Comparison of ENCODE assay signal across 1 cellular context in the genomic region with DNA sequence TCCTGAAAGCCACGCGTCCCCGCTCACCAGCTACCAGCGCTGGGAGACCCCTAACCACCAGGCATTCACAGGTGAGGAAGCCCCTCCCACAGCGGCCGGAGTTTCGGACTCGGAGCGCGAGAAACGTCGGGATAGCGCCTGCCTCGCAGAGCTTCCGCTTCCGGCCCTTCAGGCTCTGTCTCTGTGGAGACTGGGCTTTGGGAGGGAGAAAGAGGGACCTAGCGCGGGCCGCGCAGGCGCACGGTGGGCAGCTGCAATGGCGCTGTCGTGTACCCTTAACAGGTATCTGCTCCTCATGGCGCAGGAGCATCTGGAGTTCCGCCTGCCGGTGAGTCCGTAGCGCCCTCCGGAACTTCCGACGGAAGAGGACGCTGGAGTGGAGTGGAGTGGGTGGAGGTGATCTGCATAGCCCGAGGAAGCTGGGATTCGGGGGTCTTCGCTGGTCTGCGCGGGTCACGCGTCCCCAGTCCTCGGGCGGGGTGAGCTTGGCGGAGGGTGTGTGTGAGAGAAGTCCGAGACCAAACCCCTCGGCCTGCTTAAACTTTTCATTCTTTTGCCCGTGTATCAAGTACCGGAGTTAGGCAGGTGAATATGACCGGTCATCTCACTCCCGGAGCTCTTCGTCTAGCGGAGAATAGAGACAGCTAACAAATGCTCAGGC.
TF ChIP-seq lines count a peak whose summit lies in the region.

TRMT11 (plus strand) TSS at position 246 of the 661 bp plus-strand sequence; CDS start at position 257, 11 bp downstream.

TF ChIP-seq in HepG2, 621 proteins besides CTCF, POLR2A, EP300 and RAD21 (continued from another document and continues in another):
- no peak for TF ChIP-seq ZNF101 (CRISPR knock-in tag; IDR thresholded peaks at IDR 0.05; ENCODE audit: borderline replicate concordance, low read depth)
- peak; percentile 81 for TF ChIP-seq GABPA (IDR thresholded peaks at IDR 0.05; ENCODE audit: low read depth, low read length)
- TF ChIP-seq GABPA (CRISPR knock-in tag; IDR thresholded peaks at IDR 0.05; ENCODE audit: low read depth), result peak; percentile 97
- no peak for TF ChIP-seq ZNF20 (CRISPR knock-in tag; IDR thresholded peaks at IDR 0.05)
- TF ChIP-seq ZMYM4 (CRISPR knock-in tag; IDR thresholded peaks at IDR 0.05), result peak; percentile 99
- peak; percentile 96; the same call in 1 of the 2 replicates for TF ChIP-seq ZNF891 (CRISPR knock-in tag; IDR thresholded peaks at IDR 0.05)
- TF ChIP-seq, protein P1, sequence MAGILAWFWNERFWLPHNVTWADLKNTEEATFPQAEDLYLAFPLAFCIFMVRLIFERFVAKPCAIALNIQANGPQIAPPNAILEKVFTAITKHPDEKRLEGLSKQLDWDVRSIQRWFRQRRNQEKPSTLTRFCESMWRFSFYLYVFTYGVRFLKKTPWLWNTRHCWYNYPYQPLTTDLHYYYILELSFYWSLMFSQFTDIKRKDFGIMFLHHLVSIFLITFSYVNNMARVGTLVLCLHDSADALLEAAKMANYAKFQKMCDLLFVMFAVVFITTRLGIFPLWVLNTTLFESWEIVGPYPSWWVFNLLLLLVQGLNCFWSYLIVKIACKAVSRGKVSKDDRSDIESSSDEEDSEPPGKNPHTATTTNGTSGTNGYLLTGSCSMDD (CRISPR knock-in tag; IDR thresholded peaks at IDR 0.05), result no peak
- TF ChIP-seq ZNF160 (CRISPR knock-in tag; IDR thresholded peaks at IDR 0.05), result peak; percentile 46; the same call in 1 of the 2 replicates
- no peak; the same call in 1 of the 2 replicates for TF ChIP-seq EHMT2 (IDR thresholded peaks at IDR 0.05; ENCODE audit: borderline replicate concordance, low read depth, low read length)
- peak; percentile 79 for TF ChIP-seq ZNF205 (CRISPR knock-in tag; IDR thresholded peaks at IDR 0.05)
- no peak; the same call in 1 of the 2 replicates for TF ChIP-seq ZNF503 (CRISPR knock-in tag; IDR thresholded peaks at IDR 0.05)
- TF ChIP-seq ZNF274 (CRISPR knock-in tag; IDR thresholded peaks at IDR 0.05), result peak; percentile 80; the same call in 1 of the 2 replicates
- TF ChIP-seq SIX1 (CRISPR knock-in tag; IDR thresholded peaks at IDR 0.05; ENCODE audit: borderline replicate concordance), result no peak
- peak; percentile 41; the same call in 1 of the 2 replicates for TF ChIP-seq ZNF652 (CRISPR knock-in tag; IDR thresholded peaks at IDR 0.05; ENCODE audit: borderline replicate concordance, low read depth)
- no peak for TF ChIP-seq PAWR (CRISPR knock-in tag; IDR thresholded peaks at IDR 0.05; ENCODE audit: borderline replicate concordance)
- TF ChIP-seq ETS1 (CRISPR knock-in tag; IDR thresholded peaks at IDR 0.05), result peak; percentile 67; the same call in 1 of the 2 replicates
- TF ChIP-seq ZNF367 (CRISPR knock-in tag; IDR thresholded peaks at IDR 0.05; ENCODE audit: borderline replicate concordance), result 0 out of 2 replicates have a peak, but pooled peaks have one; percentile 61
- TF ChIP-seq, protein P2, sequence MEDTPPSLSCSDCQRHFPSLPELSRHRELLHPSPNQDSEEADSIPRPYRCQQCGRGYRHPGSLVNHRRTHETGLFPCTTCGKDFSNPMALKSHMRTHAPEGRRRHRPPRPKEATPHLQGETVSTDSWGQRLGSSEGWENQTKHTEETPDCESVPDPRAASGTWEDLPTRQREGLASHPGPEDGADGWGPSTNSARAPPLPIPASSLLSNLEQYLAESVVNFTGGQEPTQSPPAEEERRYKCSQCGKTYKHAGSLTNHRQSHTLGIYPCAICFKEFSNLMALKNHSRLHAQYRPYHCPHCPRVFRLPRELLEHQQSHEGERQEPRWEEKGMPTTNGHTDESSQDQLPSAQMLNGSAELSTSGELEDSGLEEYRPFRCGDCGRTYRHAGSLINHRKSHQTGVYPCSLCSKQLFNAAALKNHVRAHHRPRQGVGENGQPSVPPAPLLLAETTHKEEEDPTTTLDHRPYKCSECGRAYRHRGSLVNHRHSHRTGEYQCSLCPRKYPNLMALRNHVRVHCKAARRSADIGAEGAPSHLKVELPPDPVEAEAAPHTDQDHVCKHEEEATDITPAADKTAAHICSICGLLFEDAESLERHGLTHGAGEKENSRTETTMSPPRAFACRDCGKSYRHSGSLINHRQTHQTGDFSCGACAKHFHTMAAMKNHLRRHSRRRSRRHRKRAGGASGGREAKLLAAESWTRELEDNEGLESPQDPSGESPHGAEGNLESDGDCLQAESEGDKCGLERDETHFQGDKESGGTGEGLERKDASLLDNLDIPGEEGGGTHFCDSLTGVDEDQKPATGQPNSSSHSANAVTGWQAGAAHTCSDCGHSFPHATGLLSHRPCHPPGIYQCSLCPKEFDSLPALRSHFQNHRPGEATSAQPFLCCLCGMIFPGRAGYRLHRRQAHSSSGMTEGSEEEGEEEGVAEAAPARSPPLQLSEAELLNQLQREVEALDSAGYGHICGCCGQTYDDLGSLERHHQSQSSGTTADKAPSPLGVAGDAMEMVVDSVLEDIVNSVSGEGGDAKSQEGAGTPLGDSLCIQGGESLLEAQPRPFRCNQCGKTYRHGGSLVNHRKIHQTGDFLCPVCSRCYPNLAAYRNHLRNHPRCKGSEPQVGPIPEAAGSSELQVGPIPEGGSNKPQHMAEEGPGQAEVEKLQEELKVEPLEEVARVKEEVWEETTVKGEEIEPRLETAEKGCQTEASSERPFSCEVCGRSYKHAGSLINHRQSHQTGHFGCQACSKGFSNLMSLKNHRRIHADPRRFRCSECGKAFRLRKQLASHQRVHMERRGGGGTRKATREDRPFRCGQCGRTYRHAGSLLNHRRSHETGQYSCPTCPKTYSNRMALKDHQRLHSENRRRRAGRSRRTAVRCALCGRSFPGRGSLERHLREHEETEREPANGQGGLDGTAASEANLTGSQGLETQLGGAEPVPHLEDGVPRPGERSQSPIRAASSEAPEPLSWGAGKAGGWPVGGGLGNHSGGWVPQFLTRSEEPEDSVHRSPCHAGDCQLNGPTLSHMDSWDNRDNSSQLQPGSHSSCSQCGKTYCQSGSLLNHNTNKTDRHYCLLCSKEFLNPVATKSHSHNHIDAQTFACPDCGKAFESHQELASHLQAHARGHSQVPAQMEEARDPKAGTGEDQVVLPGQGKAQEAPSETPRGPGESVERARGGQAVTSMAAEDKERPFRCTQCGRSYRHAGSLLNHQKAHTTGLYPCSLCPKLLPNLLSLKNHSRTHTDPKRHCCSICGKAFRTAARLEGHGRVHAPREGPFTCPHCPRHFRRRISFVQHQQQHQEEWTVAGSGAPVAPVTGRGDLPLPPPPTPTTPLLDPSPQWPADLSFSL (CRISPR knock-in tag; IDR thresholded peaks at IDR 0.05), result 0 out of 2 replicates have a peak, but pooled peaks have one; percentile 55
- peak; percentile 87 for TF ChIP-seq KLF6 (CRISPR knock-in tag; IDR thresholded peaks at IDR 0.05)
- 0 out of 2 replicates have a peak, but pooled peaks have one; percentile 65 for TF ChIP-seq ZNF253 (CRISPR knock-in tag; IDR thresholded peaks at IDR 0.05; ENCODE audit: borderline replicate concordance)
- 0 out of 2 replicates have a peak, but pooled peaks have one; percentile 15 for TF ChIP-seq MIER3 (CRISPR knock-in tag; IDR thresholded peaks at IDR 0.05; ENCODE audit: borderline replicate concordance)
- TF ChIP-seq HMGXB4 (CRISPR knock-in tag; IDR thresholded peaks at IDR 0.05; ENCODE audit: borderline replicate concordance in 1 of 2, low read depth in 1 of 2), result peak; percentile 77 to 93; a peak in 3 of 4 replicates
- TF ChIP-seq, protein P3, sequence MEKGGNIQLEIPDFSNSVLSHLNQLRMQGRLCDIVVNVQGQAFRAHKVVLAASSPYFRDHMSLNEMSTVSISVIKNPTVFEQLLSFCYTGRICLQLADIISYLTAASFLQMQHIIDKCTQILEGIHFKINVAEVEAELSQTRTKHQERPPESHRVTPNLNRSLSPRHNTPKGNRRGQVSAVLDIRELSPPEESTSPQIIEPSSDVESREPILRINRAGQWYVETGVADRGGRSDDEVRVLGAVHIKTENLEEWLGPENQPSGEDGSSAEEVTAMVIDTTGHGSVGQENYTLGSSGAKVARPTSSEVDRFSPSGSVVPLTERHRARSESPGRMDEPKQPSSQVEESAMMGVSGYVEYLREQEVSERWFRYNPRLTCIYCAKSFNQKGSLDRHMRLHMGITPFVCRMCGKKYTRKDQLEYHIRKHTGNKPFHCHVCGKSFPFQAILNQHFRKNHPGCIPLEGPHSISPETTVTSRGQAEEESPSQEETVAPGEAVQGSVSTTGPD (CRISPR knock-in tag; IDR thresholded peaks at IDR 0.05), result no peak
- TF ChIP-seq HIC2 (CRISPR knock-in tag; IDR thresholded peaks at IDR 0.05; ENCODE audit: low read depth), result no peak; the same call in 1 of the 2 replicates
- TF ChIP-seq ZNF780A (CRISPR knock-in tag; IDR thresholded peaks at IDR 0.05), result peak; percentile 80; the same call in 1 of the 2 replicates
- TF ChIP-seq ZBTB14 (CRISPR knock-in tag; IDR thresholded peaks at IDR 0.05), result no peak
- no peak for TF ChIP-seq GTF3A (CRISPR knock-in tag; conservative IDR thresholded peaks at IDR 0.05)
- TF ChIP-seq ATF1 (CRISPR knock-in tag; IDR thresholded peaks at IDR 0.05), result no peak
- TF ChIP-seq TBL1XR1 (IDR thresholded peaks at IDR 0.05; ENCODE audit: borderline replicate concordance, low read length, partially characterized antibody), result peak; percentile 40
- TF ChIP-seq, protein P4, sequence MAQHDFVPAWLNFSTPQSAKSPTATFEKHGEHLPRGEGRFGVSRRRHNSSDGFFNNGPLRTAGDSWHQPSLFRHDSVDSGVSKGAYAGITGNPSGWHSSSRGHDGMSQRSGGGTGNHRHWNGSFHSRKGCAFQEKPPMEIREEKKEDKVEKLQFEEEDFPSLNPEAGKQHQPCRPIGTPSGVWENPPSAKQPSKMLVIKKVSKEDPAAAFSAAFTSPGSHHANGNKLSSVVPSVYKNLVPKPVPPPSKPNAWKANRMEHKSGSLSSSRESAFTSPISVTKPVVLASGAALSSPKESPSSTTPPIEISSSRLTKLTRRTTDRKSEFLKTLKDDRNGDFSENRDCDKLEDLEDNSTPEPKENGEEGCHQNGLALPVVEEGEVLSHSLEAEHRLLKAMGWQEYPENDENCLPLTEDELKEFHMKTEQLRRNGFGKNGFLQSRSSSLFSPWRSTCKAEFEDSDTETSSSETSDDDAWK (CRISPR knock-in tag; IDR thresholded peaks at IDR 0.05), result no peak
- TF ChIP-seq NCOR1 (IDR thresholded peaks at IDR 0.05; ENCODE audit: borderline replicate concordance, low read length), result no peak
- TF ChIP-seq ZNF781 (CRISPR knock-in tag; IDR thresholded peaks at IDR 0.05; ENCODE audit: borderline replicate concordance, not compliant biosample characterization), result peak; percentile 95
- peak; percentile 73; the same call in 1 of the 2 replicates for TF ChIP-seq MZF1 (CRISPR knock-in tag; IDR thresholded peaks at IDR 0.05; ENCODE audit: borderline replicate concordance)
- no peak for TF ChIP-seq JDP2 (CRISPR knock-in tag; IDR thresholded peaks at IDR 0.05; ENCODE audit: borderline replicate concordance)
- TF ChIP-seq STAG1 (CRISPR knock-in tag; IDR thresholded peaks at IDR 0.05), result no peak
